In the genomic region with DNA sequence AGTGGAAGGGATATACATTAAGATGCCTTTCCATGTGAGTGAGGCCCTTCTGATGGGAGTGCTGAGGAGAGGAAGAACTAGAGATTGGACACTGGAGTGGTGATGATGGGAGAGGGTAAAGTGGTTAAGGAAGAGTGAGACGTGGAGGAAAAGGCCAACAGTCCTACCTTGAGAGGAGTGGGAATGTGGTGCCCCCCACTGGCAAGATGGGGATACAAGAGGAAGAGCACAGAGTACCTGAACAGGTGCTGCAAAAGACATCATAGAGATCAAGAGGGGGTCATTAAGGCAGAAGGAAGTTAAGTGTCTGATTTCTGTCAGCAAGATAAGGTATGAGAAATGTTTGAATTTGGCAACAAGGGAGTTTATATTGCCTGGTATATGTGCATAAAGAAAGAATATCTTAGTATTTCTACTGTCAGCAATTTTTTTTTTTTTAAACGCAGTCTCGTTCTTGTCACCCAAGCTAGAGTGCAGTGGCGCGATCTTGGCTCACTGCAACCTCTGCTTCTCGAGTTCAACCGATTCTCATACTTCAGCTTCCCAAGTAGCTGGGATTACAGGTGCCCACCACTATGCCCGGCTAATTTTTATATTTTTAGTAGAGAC, we compare ENCODE assay signal across 8 cellular contexts. TPM values are rescaled to one million over a fixed set of nuclear protein-coding genes. Genes with fewer than 3 reads are reported as not detected.
A peak's percentile ranks its signal among the peaks of the same experiment; 100 is the strongest.
DNase-seq lines count a peak whose midpoint lies in the region; ATAC-seq and TF ChIP-seq lines count a peak whose summit lies in the region.

No MANE protein-coding gene starts in this region.

- no peaks in the 10 kb centered on the region for H3K27me3 Mint-ChIP-seq in WTC11 (ENCODE audit: low read depth)
- no peaks in the 10 kb centered on the region for H3K27me3 Mint-ChIP-seq in effector memory CD8-positive, alpha-beta T cell

- H3K9me3 Mint-ChIP-seq in WTC11 = no peaks in the 10 kb centered on the region
- no peaks in the 10 kb centered on the region for H3K9me3 Mint-ChIP-seq in effector memory CD8-positive, alpha-beta T cell

- no peaks in the 10 kb centered on the region for H3K27me3 ChIP-seq in neutrophil
- no peaks in the 10 kb centered on the region for H3K27me3 ChIP-seq in ascending aorta

- peak in 4 of 6 experiments; percentile 32 to 51 (median 38) for DNase-seq in stimulated activated naive CD4-positive, alpha-beta T cell (lab: John Stamatoyannopoulos, UW)
- DNase-seq in stimulated activated naive CD4-positive, alpha-beta T cell treated with Interleukin-2 at 50 U/mL for 16 hours (lab: John Stamatoyannopoulos, UW) = no peak
- DNase-seq in WTC11 (ENCODE audit: low spot score) = peak; percentile 78
- DNase-seq in effector memory CD8-positive, alpha-beta T cell = peak; percentile 34 to 48 (median 40)
- DNase-seq in MV-4-11 (lab: John Stamatoyannopoulos, UW) = no peak
- no peak for DNase-seq in ascending aorta (ENCODE audit: low spot score in 2 of 2)

- peaks cover 21% of the 10 kb centered on the region for H3K36me3 ChIP-seq in neutrophil
- H3K36me3 ChIP-seq in ascending aorta = peaks cover 11 to 14% of the 10 kb centered on the region in 2 donors

- H3K4me3 Mint-ChIP-seq in WTC11 = no peak overlapping the region
- H3K4me3 Mint-ChIP-seq in effector memory CD8-positive, alpha-beta T cell = no peak overlapping the region

- peak; percentile 99 for ATAC-seq in WTC11
- peak; percentile 67 for ATAC-seq in effector memory CD8-positive, alpha-beta T cell (replicated peaks)
- ATAC-seq in GM19351 (IDR thresholded peaks at IDR 0.05; ENCODE audit: unreplicated experiment) = no peak

- no peak overlapping the region for H3K27ac ChIP-seq in neutrophil
- H3K27ac ChIP-seq in ascending aorta = no peak overlapping the region

- H3K9me3 ChIP-seq in neutrophil = no peaks in the 10 kb centered on the region
- no peaks in the 10 kb centered on the region for H3K9me3 ChIP-seq in ascending aorta

- CTCF ChIA-PET in WTC11 (lab: Charles Lee) = interaction anchor here (2.5 kb wide), 1 partner anchor 212 kb away, joined by 11 read pairs; no protein-coding TSS in a partner anchor

- intact Hi-C loops in ascending aorta (cut with DNase I) = no loop called here

- H3K4me1 Mint-ChIP-seq in WTC11 = peaks cover 9% of the 10 kb centered on the region
- H3K4me1 Mint-ChIP-seq in effector memory CD8-positive, alpha-beta T cell (ENCODE audit: low read depth in 2 of 2) = peaks cover 11 to 25% of the 10 kb centered on the region in 2 donors

- H3K27ac Mint-ChIP-seq in WTC11 = peak overlapping the region; percentile 3
- H3K27ac Mint-ChIP-seq in effector memory CD8-positive, alpha-beta T cell = peak overlapping the region in 1 of 2 donors; percentile 17

- POLR2A ChIA-PET in WTC11 (lab: Charles Lee) = interaction anchor here (0.6 kb wide), 1 partner anchor 441 kb away, joined by 8 read pairs; no protein-coding TSS in a partner anchor

- TF ChIP-seq CTCF in WTC11 (IDR thresholded peaks at IDR 0.05) (no peak), neutrophil (IDR thresholded peaks at IDR 0.05) (peak; percentile 19), ascending aorta (IDR thresholded peaks at IDR 0.05) (peak in 1 of 3 experiments; percentile 24)

- H3K36me3 Mint-ChIP-seq in WTC11 = peaks cover 17% of the 10 kb centered on the region
- H3K36me3 Mint-ChIP-seq in effector memory CD8-positive, alpha-beta T cell (ENCODE audit: insufficient read depth) = peaks cover 29% of the 10 kb centered on the region

- H3K4me1 ChIP-seq in neutrophil (ENCODE audit: control insufficient read depth in 1 of 2, insufficient read depth in 1 of 2, low read depth in 1 of 2, low read length in 1 of 2) (no peaks in the 10 kb centered on the region), ascending aorta (no peaks in the 10 kb centered on the region)

- H3K4me3 ChIP-seq in neutrophil (ENCODE audit: low read depth in 1 of 2, low read length in 1 of 2) (no peak overlapping the region), ascending aorta (no peak overlapping the region)

TF ChIP-seq in WTC11, 78 proteins besides CTCF, POLR2A, EP300 and RAD21:
- TF ChIP-seq, protein P1, sequence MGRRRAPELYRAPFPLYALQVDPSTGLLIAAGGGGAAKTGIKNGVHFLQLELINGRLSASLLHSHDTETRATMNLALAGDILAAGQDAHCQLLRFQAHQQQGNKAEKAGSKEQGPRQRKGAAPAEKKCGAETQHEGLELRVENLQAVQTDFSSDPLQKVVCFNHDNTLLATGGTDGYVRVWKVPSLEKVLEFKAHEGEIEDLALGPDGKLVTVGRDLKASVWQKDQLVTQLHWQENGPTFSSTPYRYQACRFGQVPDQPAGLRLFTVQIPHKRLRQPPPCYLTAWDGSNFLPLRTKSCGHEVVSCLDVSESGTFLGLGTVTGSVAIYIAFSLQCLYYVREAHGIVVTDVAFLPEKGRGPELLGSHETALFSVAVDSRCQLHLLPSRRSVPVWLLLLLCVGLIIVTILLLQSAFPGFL (CRISPR knock-in tag; IDR thresholded peaks at IDR 0.05; ENCODE audit: borderline replicate concordance) = no peak
- TF ChIP-seq, protein P2, sequence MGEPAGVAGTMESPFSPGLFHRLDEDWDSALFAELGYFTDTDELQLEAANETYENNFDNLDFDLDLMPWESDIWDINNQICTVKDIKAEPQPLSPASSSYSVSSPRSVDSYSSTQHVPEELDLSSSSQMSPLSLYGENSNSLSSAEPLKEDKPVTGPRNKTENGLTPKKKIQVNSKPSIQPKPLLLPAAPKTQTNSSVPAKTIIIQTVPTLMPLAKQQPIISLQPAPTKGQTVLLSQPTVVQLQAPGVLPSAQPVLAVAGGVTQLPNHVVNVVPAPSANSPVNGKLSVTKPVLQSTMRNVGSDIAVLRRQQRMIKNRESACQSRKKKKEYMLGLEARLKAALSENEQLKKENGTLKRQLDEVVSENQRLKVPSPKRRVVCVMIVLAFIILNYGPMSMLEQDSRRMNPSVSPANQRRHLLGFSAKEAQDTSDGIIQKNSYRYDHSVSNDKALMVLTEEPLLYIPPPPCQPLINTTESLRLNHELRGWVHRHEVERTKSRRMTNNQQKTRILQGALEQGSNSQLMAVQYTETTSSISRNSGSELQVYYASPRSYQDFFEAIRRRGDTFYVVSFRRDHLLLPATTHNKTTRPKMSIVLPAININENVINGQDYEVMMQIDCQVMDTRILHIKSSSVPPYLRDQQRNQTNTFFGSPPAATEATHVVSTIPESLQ (CRISPR knock-in tag; IDR thresholded peaks at IDR 0.05) = no peak
- TF ChIP-seq PRRX2 (CRISPR knock-in tag; IDR thresholded peaks at IDR 0.05) = no peak
- TF ChIP-seq, protein P3, sequence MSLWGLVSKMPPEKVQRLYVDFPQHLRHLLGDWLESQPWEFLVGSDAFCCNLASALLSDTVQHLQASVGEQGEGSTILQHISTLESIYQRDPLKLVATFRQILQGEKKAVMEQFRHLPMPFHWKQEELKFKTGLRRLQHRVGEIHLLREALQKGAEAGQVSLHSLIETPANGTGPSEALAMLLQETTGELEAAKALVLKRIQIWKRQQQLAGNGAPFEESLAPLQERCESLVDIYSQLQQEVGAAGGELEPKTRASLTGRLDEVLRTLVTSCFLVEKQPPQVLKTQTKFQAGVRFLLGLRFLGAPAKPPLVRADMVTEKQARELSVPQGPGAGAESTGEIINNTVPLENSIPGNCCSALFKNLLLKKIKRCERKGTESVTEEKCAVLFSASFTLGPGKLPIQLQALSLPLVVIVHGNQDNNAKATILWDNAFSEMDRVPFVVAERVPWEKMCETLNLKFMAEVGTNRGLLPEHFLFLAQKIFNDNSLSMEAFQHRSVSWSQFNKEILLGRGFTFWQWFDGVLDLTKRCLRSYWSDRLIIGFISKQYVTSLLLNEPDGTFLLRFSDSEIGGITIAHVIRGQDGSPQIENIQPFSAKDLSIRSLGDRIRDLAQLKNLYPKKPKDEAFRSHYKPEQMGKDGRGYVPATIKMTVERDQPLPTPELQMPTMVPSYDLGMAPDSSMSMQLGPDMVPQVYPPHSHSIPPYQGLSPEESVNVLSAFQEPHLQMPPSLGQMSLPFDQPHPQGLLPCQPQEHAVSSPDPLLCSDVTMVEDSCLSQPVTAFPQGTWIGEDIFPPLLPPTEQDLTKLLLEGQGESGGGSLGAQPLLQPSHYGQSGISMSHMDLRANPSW (CRISPR knock-in tag; conservative IDR thresholded peaks at IDR 0.05; ENCODE audit: low read depth) = no peak
- TF ChIP-seq OVOL2 (CRISPR knock-in tag; IDR thresholded peaks at IDR 0.05; ENCODE audit: borderline replicate concordance) = no peak
- no peak for TF ChIP-seq ESRRA (CRISPR knock-in tag; IDR thresholded peaks at IDR 0.05; ENCODE audit: borderline replicate concordance)
- TF ChIP-seq SP1 (CRISPR knock-in tag; conservative IDR thresholded peaks at IDR 0.05) = no peak
- TF ChIP-seq, protein P4, sequence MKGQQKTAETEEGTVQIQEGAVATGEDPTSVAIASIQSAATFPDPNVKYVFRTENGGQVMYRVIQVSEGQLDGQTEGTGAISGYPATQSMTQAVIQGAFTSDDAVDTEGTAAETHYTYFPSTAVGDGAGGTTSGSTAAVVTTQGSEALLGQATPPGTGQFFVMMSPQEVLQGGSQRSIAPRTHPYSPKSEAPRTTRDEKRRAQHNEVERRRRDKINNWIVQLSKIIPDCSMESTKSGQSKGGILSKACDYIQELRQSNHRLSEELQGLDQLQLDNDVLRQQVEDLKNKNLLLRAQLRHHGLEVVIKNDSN (CRISPR knock-in tag; IDR thresholded peaks at IDR 0.05) = no peak
- no peak for TF ChIP-seq CREB1 (CRISPR knock-in tag; IDR thresholded peaks at IDR 0.05)
- no peak for TF ChIP-seq JAZF1 (CRISPR knock-in tag; IDR thresholded peaks at IDR 0.05)

RNA-seq across cellular contexts. Expression of a gene that starts 34.0 kb away (rescaled TPM):
- total RNA-seq in WTC11 (2021) (86.2 to 134 TPM (median 95.1 TPM) in 3 replicates), ascending aorta (82.3 TPM)

RNA-seq across cellular contexts. Expression of a gene that starts 37.4 kb away (rescaled TPM):
- total RNA-seq in WTC11 (2021) = 21.9 to 28.8 TPM (median 28.2 TPM) in 3 replicates
- total RNA-seq in ascending aorta = 71.9 TPM

RNA-seq across cellular contexts. Expression of a gene that starts 53.9 kb away (rescaled TPM):
- 3.9 to 6.3 TPM (median 4.9 TPM) in 3 replicates for total RNA-seq in WTC11 (2021)
- 14.4 TPM for total RNA-seq in ascending aorta

RNA-seq across cellular contexts. Expression of a gene that starts 54.6 kb away (rescaled TPM):
- 204 to 213 TPM (median 209 TPM) in 3 replicates for total RNA-seq in WTC11 (2021)
- total RNA-seq in ascending aorta = 115 TPM

Comparison
In these comparisons a context has a peak if more than half of its experiments do, and no peak if none do; other contexts are left out.
1. DNase-seq: peak in stimulated activated naive CD4-positive, alpha-beta T cell (4 of 6), WTC11 (single experiment) and effector memory CD8-positive, alpha-beta T cell (3 of 3); none in stimulated activated naive CD4-positive, alpha-beta T cell treated with Interleukin-2 at 50 U/mL for 16 hours (single experiment), MV-4-11 (single experiment) and ascending aorta (0 of 2).